1 cellular context compared by ENCODE assay signal in genomic region chr4:94605241-94605640, GRCh38.
TF ChIP-seq lines count a peak whose summit lies in the region.

No MANE protein-coding gene starts in this region.

TF ChIP-seq in HepG2, 621 proteins besides CTCF, POLR2A, EP300 and RAD21 (continued from another document):
- TF ChIP-seq, protein P1, sequence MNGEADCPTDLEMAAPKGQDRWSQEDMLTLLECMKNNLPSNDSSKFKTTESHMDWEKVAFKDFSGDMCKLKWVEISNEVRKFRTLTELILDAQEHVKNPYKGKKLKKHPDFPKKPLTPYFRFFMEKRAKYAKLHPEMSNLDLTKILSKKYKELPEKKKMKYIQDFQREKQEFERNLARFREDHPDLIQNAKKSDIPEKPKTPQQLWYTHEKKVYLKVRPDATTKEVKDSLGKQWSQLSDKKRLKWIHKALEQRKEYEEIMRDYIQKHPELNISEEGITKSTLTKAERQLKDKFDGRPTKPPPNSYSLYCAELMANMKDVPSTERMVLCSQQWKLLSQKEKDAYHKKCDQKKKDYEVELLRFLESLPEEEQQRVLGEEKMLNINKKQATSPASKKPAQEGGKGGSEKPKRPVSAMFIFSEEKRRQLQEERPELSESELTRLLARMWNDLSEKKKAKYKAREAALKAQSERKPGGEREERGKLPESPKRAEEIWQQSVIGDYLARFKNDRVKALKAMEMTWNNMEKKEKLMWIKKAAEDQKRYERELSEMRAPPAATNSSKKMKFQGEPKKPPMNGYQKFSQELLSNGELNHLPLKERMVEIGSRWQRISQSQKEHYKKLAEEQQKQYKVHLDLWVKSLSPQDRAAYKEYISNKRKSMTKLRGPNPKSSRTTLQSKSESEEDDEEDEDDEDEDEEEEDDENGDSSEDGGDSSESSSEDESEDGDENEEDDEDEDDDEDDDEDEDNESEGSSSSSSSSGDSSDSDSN (CRISPR knock-in tag; IDR thresholded peaks at IDR 0.05) = no peak
- no peak for TF ChIP-seq IRF1 (CRISPR knock-in tag; IDR thresholded peaks at IDR 0.05; ENCODE audit: low read depth)
- TF ChIP-seq ZSCAN30 (CRISPR knock-in tag; IDR thresholded peaks at IDR 0.05) = no peak
- no peak for TF ChIP-seq ZNF256 (CRISPR knock-in tag; conservative IDR thresholded peaks at IDR 0.05)
